In the genomic region with DNA sequence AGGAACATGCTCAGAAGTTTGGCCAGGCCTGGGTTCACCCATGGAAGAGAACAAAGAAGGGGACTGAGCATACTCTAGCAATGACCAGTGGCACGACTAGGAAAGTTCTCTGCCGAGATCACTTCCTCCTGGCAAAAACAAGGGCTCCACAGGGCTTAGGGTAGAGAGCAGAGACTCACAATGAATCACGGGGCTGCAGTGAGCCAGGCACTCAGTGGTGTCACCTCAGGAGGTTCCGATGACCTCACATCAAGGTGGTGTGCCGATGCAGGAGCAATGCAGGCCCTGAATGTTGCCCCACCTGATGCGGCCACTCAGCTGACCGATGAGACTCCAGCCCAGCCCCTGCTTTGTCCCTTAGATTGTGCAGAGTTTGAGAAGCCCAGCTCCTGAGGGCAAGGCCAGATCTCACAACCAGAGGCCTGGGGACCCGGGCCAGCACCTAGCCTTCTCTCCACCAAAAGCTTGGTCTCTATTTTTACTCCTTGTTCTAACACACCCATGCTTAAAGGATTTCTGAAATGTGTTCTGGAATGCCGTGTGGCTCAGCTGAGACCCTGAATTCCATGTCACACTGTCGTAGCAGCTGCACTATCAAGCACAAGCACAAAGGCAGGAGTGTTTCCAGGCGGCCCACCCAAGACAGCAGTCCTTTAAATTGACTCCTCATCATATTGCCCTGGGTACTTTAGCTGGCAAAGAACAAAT, we compare ENCODE assay signal across 12 cellular contexts.
DNase-seq lines count a peak whose midpoint lies in the region; ATAC-seq and TF ChIP-seq lines count a peak whose summit lies in the region.
"Had no signal": no experiment of that assay in that cellular context is flagged by ENCODE, and none has a peak within 500 bp of the region (broad histone marks: within the 10 kb centered on the region; RNA-seq: fewer than 3 reads in every experiment).

No MANE protein-coding gene starts in this region.

- H3K4me3 Mint-ChIP-seq in endodermal cell (no peak overlapping the region), endothelial cell (ENCODE audit: unreplicated experiment) (no peak overlapping the region)
- H3K4me3 Mint-ChIP-seq: activated naive CD8-positive, alpha-beta T cell treated with anti-CD3 and anti-CD28 coated beads, Interleukin-2, amount 50 U/mL, for 24 hours; IgD-negative memory B cell had no signal

- H3K4me1 Mint-ChIP-seq in endodermal cell: peaks cover 9% of the 10 kb centered on the region
- no peaks in the 10 kb centered on the region for H3K4me1 Mint-ChIP-seq in endothelial cell (ENCODE audit: unreplicated experiment)
- H3K4me1 Mint-ChIP-seq: activated naive CD8-positive, alpha-beta T cell treated with anti-CD3 and anti-CD28 coated beads, Interleukin-2, amount 50 U/mL, for 24 hours; IgD-negative memory B cell had no signal

- TF ChIP-seq EP300 in suprapubic skin (IDR thresholded peaks at IDR 0.05): no peak

- H3K9me3 Mint-ChIP-seq in endodermal cell: no peaks in the 10 kb centered on the region
- no peaks in the 10 kb centered on the region for H3K9me3 Mint-ChIP-seq in endothelial cell (ENCODE audit: unreplicated experiment)
- H3K9me3 Mint-ChIP-seq: activated naive CD8-positive, alpha-beta T cell treated with anti-CD3 and anti-CD28 coated beads, Interleukin-2, amount 50 U/mL, for 24 hours; IgD-negative memory B cell had no signal

- H3K4me1 ChIP-seq in endodermal cell (ENCODE audit: control insufficient read depth, insufficient read depth, low read length) (no peaks in the 10 kb centered on the region), mesodermal cell (ENCODE audit: control insufficient read depth, insufficient read depth, low read length, poor library complexity, severe bottlenecking) (peaks cover 9% of the 10 kb centered on the region), suprapubic skin (no peaks in the 10 kb centered on the region)

- no peak overlapping the region for H3K4me3 ChIP-seq in endodermal cell (ENCODE audit: low read length)
- H3K4me3 ChIP-seq in mesodermal cell (ENCODE audit: extremely low read depth, insufficient read depth, low read length, poor library complexity, severe bottlenecking): no peak overlapping the region
- no peak overlapping the region for H3K4me3 ChIP-seq in suprapubic skin

- H3K27ac Mint-ChIP-seq in endodermal cell (peak overlapping the region; percentile 60), endothelial cell (ENCODE audit: unreplicated experiment) (no peak overlapping the region)
- H3K27ac Mint-ChIP-seq: activated naive CD8-positive, alpha-beta T cell treated with anti-CD3 and anti-CD28 coated beads, Interleukin-2, amount 50 U/mL, for 24 hours; IgD-negative memory B cell had no signal

- H3K36me3 ChIP-seq in endodermal cell (ENCODE audit: control insufficient read depth, insufficient read depth, low read length) (no peaks in the 10 kb centered on the region), mesodermal cell (ENCODE audit: control insufficient read depth, insufficient read depth, low read length) (no peaks in the 10 kb centered on the region), suprapubic skin (no peaks in the 10 kb centered on the region)

- 87 to 90% methylated on average over 9 to 11 of the region's 11 CpGs for WGBS in endodermal cell (ENCODE audit: insufficient coverage in 1 of 2, insufficient read length in 1 of 2), 2 experiments
- WGBS in mesodermal cell (ENCODE audit: insufficient coverage in 2 of 2), 2 experiments: 82 to 83% methylated on average over 9 of the region's 11 CpGs
- WGBS in suprapubic skin: 80% methylated on average over 2 of the region's 11 CpGs

- no peaks in the 10 kb centered on the region for H3K36me3 Mint-ChIP-seq in endodermal cell (ENCODE audit: low read depth)
- H3K36me3 Mint-ChIP-seq in endothelial cell (ENCODE audit: low read depth, unreplicated experiment): no peaks in the 10 kb centered on the region

- H3K27me3 Mint-ChIP-seq in endodermal cell (ENCODE audit: insufficient read depth) (no peaks in the 10 kb centered on the region), endothelial cell (ENCODE audit: unreplicated experiment) (no peaks in the 10 kb centered on the region)

- DNase-seq in LHCN-M2 (ENCODE audit: low read depth) (peak; percentile 35), endodermal cell (peak; percentile 59), suprapubic skin (ENCODE audit: low spot score in 2 of 2) (no peak), endothelial cell (ENCODE audit: low spot score) (no peak), NCI-H1105 treated with DMSO at 0.1 percent for 48 hours (lab: John Stamatoyannopoulos, UW) (no peak), NCI-H446 (lab: John Stamatoyannopoulos, UW) (no peak)
- DNase-seq: activated CD8-positive, alpha-beta memory T cell treated with anti-CD3 and anti-CD28 coated beads, Interleukin-2, amount 50 U/mL, for 4 hours; activated naive CD8-positive, alpha-beta T cell treated with anti-CD3 and anti-CD28 coated beads, Interleukin-2, amount 50 U/mL, for 24 hours; HCEC 1CT had no signal

- no peak for TF ChIP-seq POLR2A in suprapubic skin (IDR thresholded peaks at IDR 0.05)

- ATAC-seq in GM21526 (IDR thresholded peaks at IDR 0.05; ENCODE audit: low FRiP score, unreplicated experiment): no peak
- ATAC-seq: activated naive CD8-positive, alpha-beta T cell treated with anti-CD3 and anti-CD28 coated beads, Interleukin-2, amount 50 U/mL, for 24 hours had no signal

- H3K9ac ChIP-seq in endodermal cell (ENCODE audit: extremely low read depth, low read length, poor library complexity, severe bottlenecking): no peak overlapping the region

- TF ChIP-seq CTCF in endodermal cell (conservative IDR thresholded peaks at IDR 0.05): no peak
- no peak for TF ChIP-seq CTCF in suprapubic skin (IDR thresholded peaks at IDR 0.05)
- no peak for TF ChIP-seq CTCF in endothelial cell (IDR thresholded peaks at IDR 0.05; ENCODE audit: unreplicated experiment)

- H3K27ac ChIP-seq in endodermal cell (ENCODE audit: low read depth, low read length) (peak overlapping the region; percentile 86), mesodermal cell (ENCODE audit: low read depth, low read length, severe bottlenecking) (peak overlapping the region; percentile 83), suprapubic skin (peak overlapping the region; percentile 48)

- H3K27me3 ChIP-seq in endodermal cell (ENCODE audit: control insufficient read depth, insufficient read depth, low read length, poor library complexity, severe bottlenecking) (no peaks in the 10 kb centered on the region), suprapubic skin (no peaks in the 10 kb centered on the region)

- H3K9me3 ChIP-seq in endodermal cell (ENCODE audit: control insufficient read depth, low read length): no peaks in the 10 kb centered on the region
- no peaks in the 10 kb centered on the region for H3K9me3 ChIP-seq in mesodermal cell (ENCODE audit: control insufficient read depth, low read length)
- no peaks in the 10 kb centered on the region for H3K9me3 ChIP-seq in suprapubic skin

Comparison
In these comparisons a context has a peak if more than half of its experiments do, and no peak if none do; other contexts are left out.
1. DNase-seq: peak in LHCN-M2 (single experiment) and endodermal cell (single experiment); none in suprapubic skin (0 of 2), endothelial cell (single experiment), NCI-H1105 treated with DMSO at 0.1 percent for 48 hours (single experiment) and NCI-H446 (0 of 2).
2. Peak in every context shown above with its lines, with median percentiles within 50 percentile points of each other: H3K27ac ChIP-seq.